ENCODE assay signal across 12 cellular contexts in genomic region chr2:195562624-195563566, GRCh38.
DNase-seq lines count a peak whose midpoint lies in the region; ATAC-seq and TF ChIP-seq lines count a peak whose summit lies in the region.
"Had no signal": no experiment of that assay in that cellular context is flagged by ENCODE, and none has a peak within 500 bp of the region (broad histone marks: within the 10 kb centered on the region; RNA-seq: fewer than 3 reads in every experiment).

No MANE protein-coding gene starts in this region.

- no peak for DNase-seq in CD4-positive, alpha-beta T cell
- DNase-seq in H7 (peak; percentile 54), RKO (ENCODE audit: low spot score) (no peak), mesenteric fat pad (ENCODE audit: low spot score) (no peak), retina (no peak), NCI-H2029 (lab: John Stamatoyannopoulos, UW) (no peak)
- DNase-seq in naive thymus-derived CD4-positive, alpha-beta T cell = no peak
- DNase-seq: DMS79 treated with DMSO at 0.1 percent for 48 hours, heart right ventricle, Right ventricle myocardium superior, uterus had no signal

- no peaks in the 10 kb centered on the region for H3K27me3 Mint-ChIP-seq in CD4-positive, alpha-beta T cell
- no peaks in the 10 kb centered on the region for H3K27me3 Mint-ChIP-seq in activated naive CD4-positive, alpha-beta T cell treated with anti-CD3 and anti-CD28 coated beads, Interleukin-2, amount 50 U/mL, for 24 hours
- no peaks in the 10 kb centered on the region for H3K27me3 Mint-ChIP-seq in naive thymus-derived CD4-positive, alpha-beta T cell

- CTCF ChIA-PET in CD4-positive, alpha-beta T cell (lab: Charles Lee) = interaction anchor here (1.3 to 1.6 kb wide), 2 partner anchors 48 to 97 kb away, joined by 4 to 7 read pairs; no protein-coding TSS in a partner anchor
- CTCF ChIA-PET in naive thymus-derived CD4-positive, alpha-beta T cell (lab: Charles Lee) = interaction anchor here (0.7 to 5.1 kb wide), 6 partner anchors 7 to 324 kb away, joined by 3 to 28 read pairs (median 4); no protein-coding TSS in a partner anchor

- H3K36me3 Mint-ChIP-seq in CD4-positive, alpha-beta T cell (ENCODE audit: low read depth) = no peaks in the 10 kb centered on the region
- peaks cover 8% of the 10 kb centered on the region for H3K36me3 Mint-ChIP-seq in activated naive CD4-positive, alpha-beta T cell treated with anti-CD3 and anti-CD28 coated beads, Interleukin-2, amount 50 U/mL, for 24 hours
- peaks cover 0 to 20% (median 4%) of the 10 kb centered on the region in 5 donors for H3K36me3 Mint-ChIP-seq in naive thymus-derived CD4-positive, alpha-beta T cell

- peaks cover 56 to 57% of the 10 kb centered on the region in 2 donors for H3K4me1 ChIP-seq in naive thymus-derived CD4-positive, alpha-beta T cell (ENCODE audit: control insufficient read depth in 2 of 2, insufficient read depth in 2 of 2, low read length in 2 of 2)
- H3K4me1 ChIP-seq: uterus had no signal

- intact Hi-C loops in CD4-positive, alpha-beta T cell (cut with DNase I, micrococcal nuclease) = loop anchor here in 1 of 2 experiments (5.0 kb wide), 1 partner anchor 66 kb away; no protein-coding TSS in a partner anchor
- intact Hi-C loops in naive thymus-derived CD4-positive, alpha-beta T cell (cut with micrococcal nuclease) = loop anchor here (1.0 to 5.0 kb wide), 3 partner anchors 9 to 609 kb away; partner anchors contain the start of genes DNAH7 (in 1 of the 2) and STK17B (in 1 of the 2)

- no peaks in the 10 kb centered on the region for H3K27me3 ChIP-seq in CD4-positive, alpha-beta T cell (ENCODE audit: control insufficient read depth, insufficient read depth, low read length)
- H3K27me3 ChIP-seq in H7 (ENCODE audit: control insufficient read depth, insufficient read depth, low read length) = no peaks in the 10 kb centered on the region
- H3K27me3 ChIP-seq in naive thymus-derived CD4-positive, alpha-beta T cell (ENCODE audit: control insufficient read depth in 2 of 2, insufficient read depth in 2 of 2, low read length in 2 of 2) = no peaks in the 10 kb centered on the region
- H3K27me3 ChIP-seq: uterus had no signal

- H3K9me3 ChIP-seq in CD4-positive, alpha-beta T cell (ENCODE audit: control insufficient read depth, low read length) = no peaks in the 10 kb centered on the region
- no peaks in the 10 kb centered on the region for H3K9me3 ChIP-seq in naive thymus-derived CD4-positive, alpha-beta T cell (ENCODE audit: control insufficient read depth in 2 of 3, low read length in 3 of 3)
- H3K9me3 ChIP-seq: heart right ventricle, uterus had no signal

- no peak for ATAC-seq in CD4-positive, alpha-beta T cell (ENCODE audit: poor library complexity)
- no peak for ATAC-seq in naive thymus-derived CD4-positive, alpha-beta T cell
- ATAC-seq: heart right ventricle had no signal

- H3K36me3 ChIP-seq in H7 (replicated peaks; ENCODE audit: control insufficient read depth, insufficient read depth, low read length) = no peaks in the 10 kb centered on the region
- H3K36me3 ChIP-seq in naive thymus-derived CD4-positive, alpha-beta T cell (ENCODE audit: control insufficient read depth in 2 of 3, insufficient read depth in 3 of 3, low read length in 3 of 3) = no peaks in the 10 kb centered on the region
- H3K36me3 ChIP-seq: heart right ventricle, uterus had no signal

- TF ChIP-seq CTCF in CD4-positive, alpha-beta T cell (IDR thresholded peaks at IDR 0.05) = no peak

- peaks cover 72% of the 10 kb centered on the region for H3K4me1 Mint-ChIP-seq in CD4-positive, alpha-beta T cell (ENCODE audit: low read depth)
- H3K4me1 Mint-ChIP-seq in activated naive CD4-positive, alpha-beta T cell treated with anti-CD3 and anti-CD28 coated beads, Interleukin-2, amount 50 U/mL, for 24 hours = peaks cover 69% of the 10 kb centered on the region
- H3K4me1 Mint-ChIP-seq in naive thymus-derived CD4-positive, alpha-beta T cell = peaks cover 37 to 71% (median 64%) of the 10 kb centered on the region in 7 donors

- H3K27ac ChIP-seq in CD4-positive, alpha-beta T cell (ENCODE audit: low read depth, low read length) = peak overlapping the region; percentile 70
- peak overlapping the region; percentile 71 for H3K27ac ChIP-seq in naive thymus-derived CD4-positive, alpha-beta T cell (ENCODE audit: low read depth, low read length)
- H3K27ac ChIP-seq: uterus had no signal

- no peak overlapping the region for H3K4me3 ChIP-seq in H7 (ENCODE audit: insufficient read depth, low read depth, low read length)
- H3K4me3 ChIP-seq in naive thymus-derived CD4-positive, alpha-beta T cell (ENCODE audit: low read length) = peak overlapping the region; percentile 33
- H3K4me3 ChIP-seq: heart right ventricle, uterus had no signal

- POLR2A ChIA-PET in CD4-positive, alpha-beta T cell (lab: Charles Lee) = interaction anchor here (0.6 to 6.1 kb wide), 13 partner anchors 7 to 1746 kb away, joined by 3 to 154 read pairs (median 6); partner anchors contain the start of gene SLC39A10
- POLR2A ChIA-PET in naive thymus-derived CD4-positive, alpha-beta T cell (lab: Charles Lee) = interaction anchor here (0.6 to 16.3 kb wide), 6 partner anchors 12 to 96 kb away, joined by 3 to 293 read pairs (median 16); partner anchors contain the start of gene SLC39A10

- peak overlapping the region; percentile 94 for H3K27ac Mint-ChIP-seq in CD4-positive, alpha-beta T cell
- peak overlapping the region; percentile 94 for H3K27ac Mint-ChIP-seq in activated naive CD4-positive, alpha-beta T cell treated with anti-CD3 and anti-CD28 coated beads, Interleukin-2, amount 50 U/mL, for 24 hours
- H3K27ac Mint-ChIP-seq in naive thymus-derived CD4-positive, alpha-beta T cell = peak overlapping the region; percentile 89 to 99 (median 94)

- H3K9me3 Mint-ChIP-seq in CD4-positive, alpha-beta T cell = peaks cover 2% of the 10 kb centered on the region
- H3K9me3 Mint-ChIP-seq in activated naive CD4-positive, alpha-beta T cell treated with anti-CD3 and anti-CD28 coated beads, Interleukin-2, amount 50 U/mL, for 24 hours = peaks cover 4% of the 10 kb centered on the region
- H3K9me3 Mint-ChIP-seq in naive thymus-derived CD4-positive, alpha-beta T cell = peaks cover 0 to 15% (median 2%) of the 10 kb centered on the region in 11 donors

- peak overlapping the region; percentile 71 for H3K4me3 Mint-ChIP-seq in CD4-positive, alpha-beta T cell
- peak overlapping the region; percentile 70 for H3K4me3 Mint-ChIP-seq in activated naive CD4-positive, alpha-beta T cell treated with anti-CD3 and anti-CD28 coated beads, Interleukin-2, amount 50 U/mL, for 24 hours
- peak overlapping the region; percentile 45 to 89 (median 70) for H3K4me3 Mint-ChIP-seq in naive thymus-derived CD4-positive, alpha-beta T cell
